Comparison of ENCODE assay signal across 9 cellular contexts in genomic region chr12:113591480-113591971, GRCh38.
A peak's percentile ranks its signal among the peaks of the same experiment; 100 is the strongest.
DNase-seq lines count a peak whose midpoint lies in the region; ATAC-seq, FAIRE-seq and TF ChIP-seq lines count a peak whose summit lies in the region.
"Had no signal": no experiment of that assay in that cellular context is flagged by ENCODE, and none has a peak within 500 bp of the region (broad histone marks: within the 10 kb centered on the region; RNA-seq: fewer than 3 reads in every experiment).

No MANE protein-coding gene starts in this region.

- H3K4me2 ChIP-seq in A549: peak overlapping the region; percentile 87

- peak; percentile 54 to 78; a peak in 3 of 6 replicates for ATAC-seq in A549
- ATAC-seq in GM21423 (IDR thresholded peaks at IDR 0.05; ENCODE audit: unreplicated experiment): no peak

- H3K27me3 ChIP-seq in vagina: no peaks in the 10 kb centered on the region

- H3K9me3 ChIP-seq in A549: peaks cover 7% of the 10 kb centered on the region; the same call in 2 of the 3 replicates
- H3K9me3 ChIP-seq in vagina: no peaks in the 10 kb centered on the region

- FAIRE-seq in A549 (lab: Jason Lieb, UNC): no peak
- no peak for FAIRE-seq in GM12892 (lab: Jason Lieb, UNC)
- FAIRE-seq: endothelial cell of umbilical vein had no signal

- peaks cover 19% of the 10 kb centered on the region for H3K27me3 Mint-ChIP-seq in glutamatergic neuron (ENCODE audit: unreplicated experiment)

- TF ChIP-seq RAD21 in A549 (conservative IDR thresholded peaks at IDR 0.05 in 1 of 2, IDR thresholded peaks at IDR 0.05 in 1 of 2): no peak

- CTCF ChIA-PET in A549 (lab: Yijun Ruan, JAX): no interaction called here

- peak overlapping the region; percentile 40 for H3K4me3 ChIP-seq in A549
- no peak overlapping the region for H3K4me3 ChIP-seq in vagina

- POLR2A ChIA-PET in A549 (lab: Yijun Ruan, JAX): no interaction called here

- peak overlapping the region; percentile 81 for H3K4me3 Mint-ChIP-seq in glutamatergic neuron (ENCODE audit: unreplicated experiment)

- TF ChIP-seq CTCF in A549 (IDR thresholded peaks at IDR 0.05) (no peak), glutamatergic neuron (IDR thresholded peaks at IDR 0.05; ENCODE audit: partially characterized antibody, unreplicated experiment) (no peak), vagina (IDR thresholded peaks at IDR 0.05) (no peak)

- no peaks in the 10 kb centered on the region for H3K4me1 Mint-ChIP-seq in glutamatergic neuron (ENCODE audit: low read depth, unreplicated experiment)

- TF ChIP-seq POLR2A in A549 (IDR thresholded peaks at IDR 0.05; ENCODE audit: low read length) (no peak), GM12892 (IDR thresholded peaks at IDR 0.05; ENCODE audit: low read depth, low read length) (no peak), vagina (IDR thresholded peaks at IDR 0.05) (no peak)

- H3K4me1 ChIP-seq in A549 (no peaks in the 10 kb centered on the region), vagina (peaks cover 4% of the 10 kb centered on the region)

- H3K27ac ChIP-seq in A549: peak overlapping the region in 1 of 2 experiments; percentile 9; a peak in 1 of 6 replicates
- H3K27ac ChIP-seq in vagina: no peak overlapping the region

- WGBS in A549 (ENCODE audit: missing lambda C conversion rate): 10% methylated on average over 46 of the region's 46 CpGs

- TF ChIP-seq EP300 in A549 (IDR thresholded peaks at IDR 0.05): no peak

- peak in 1 of 2 experiments; percentile 46 for DNase-seq in A549 (ENCODE audit: low read depth in 1 of 2, low spot score in 1 of 2)
- peak; percentile 31 for DNase-seq in GM12892 (ENCODE audit: insufficient read length)
- DNase-seq in NCI-H69 (lab: John Stamatoyannopoulos, UW): peak; percentile 89
- peak; percentile 50 for DNase-seq in glutamatergic neuron
- DNase-seq in vagina (ENCODE audit: extremely low spot score in 2 of 2): no peak
- DNase-seq in NCI-H128 (lab: John Stamatoyannopoulos, UW; ENCODE audit: unreplicated experiment): no peak
- no peak for DNase-seq in RKO (ENCODE audit: low spot score)

- peaks cover 3% of the 10 kb centered on the region for H3K9me3 Mint-ChIP-seq in glutamatergic neuron (ENCODE audit: unreplicated experiment)

- H3K27ac Mint-ChIP-seq in glutamatergic neuron (ENCODE audit: unreplicated experiment): no peak overlapping the region

- no peaks in the 10 kb centered on the region for H3K36me3 Mint-ChIP-seq in glutamatergic neuron (ENCODE audit: unreplicated experiment)

- intact Hi-C loops in vagina (cut with DNase I): no loop called here

- no peaks in the 10 kb centered on the region for H3K36me3 ChIP-seq in vagina

TF ChIP-seq in A549, 52 proteins besides CTCF, POLR2A, EP300 and RAD21:
- no peak for TF ChIP-seq REST (IDR thresholded peaks at IDR 0.05)
- no peak for TF ChIP-seq PBX3 (IDR thresholded peaks at IDR 0.05)
- TF ChIP-seq CBX8 (IDR thresholded peaks at IDR 0.05): no peak
- TF ChIP-seq SMC3 (IDR thresholded peaks at IDR 0.05): no peak
- TF ChIP-seq ZNF302 (CRISPR knock-in tag; IDR thresholded peaks at IDR 0.05): no peak
- TF ChIP-seq RCOR1 (IDR thresholded peaks at IDR 0.05; ENCODE audit: low read depth, low read length): no peak
- TF ChIP-seq ZFP36 (IDR thresholded peaks at IDR 0.05; ENCODE audit: borderline replicate concordance, partially characterized antibody): no peak
- TF ChIP-seq NPAS2 (CRISPR knock-in tag; IDR thresholded peaks at IDR 0.05; ENCODE audit: borderline replicate concordance): no peak
- no peak for TF ChIP-seq HOXB5 (CRISPR knock-in tag; IDR thresholded peaks at IDR 0.05)
- no peak for TF ChIP-seq EHF (CRISPR knock-in tag; IDR thresholded peaks at IDR 0.05)
- TF ChIP-seq HEYL (CRISPR knock-in tag; IDR thresholded peaks at IDR 0.05): no peak
- no peak for TF ChIP-seq E2F6 (IDR thresholded peaks at IDR 0.05; ENCODE audit: borderline replicate concordance, low read depth)
- TF ChIP-seq HOXA7 (CRISPR knock-in tag; IDR thresholded peaks at IDR 0.05): no peak
- TF ChIP-seq FOSB (CRISPR knock-in tag; IDR thresholded peaks at IDR 0.05): no peak
- TF ChIP-seq HOXB13 (CRISPR knock-in tag; IDR thresholded peaks at IDR 0.05; ENCODE audit: low read depth): no peak

Comparison
In these comparisons a context has a peak if more than half of its experiments do, and no peak if none do; other contexts are left out.
1. DNase-seq: peak in GM12892 (single experiment), NCI-H69 (single experiment) and glutamatergic neuron (single experiment); none in vagina (0 of 2), NCI-H128 (single experiment) and RKO (single experiment).